ENCODE assay signal across 21 cellular contexts in genomic region chr13:76067850-76068249, GRCh38.
DNase-seq lines count a peak whose midpoint lies in the region; ATAC-seq, FAIRE-seq and TF ChIP-seq lines count a peak whose summit lies in the region.
"Had no signal": no experiment of that assay in that cellular context is flagged by ENCODE, and none has a peak within 500 bp of the region (broad histone marks: within the 10 kb centered on the region; RNA-seq: fewer than 3 reads in every experiment).

No MANE protein-coding gene starts in this region.

- TF ChIP-seq CTCF in A549 (IDR thresholded peaks at IDR 0.05) (no peak), endodermal cell (conservative IDR thresholded peaks at IDR 0.05) (no peak)

- POLR2A ChIA-PET in A549 (lab: Yijun Ruan, JAX) = no interaction called here
- POLR2A ChIA-PET in CD8-positive, alpha-beta memory T cell (lab: Charles Lee) = no interaction called here

- no peak overlapping the region for H3K9ac ChIP-seq in endodermal cell (ENCODE audit: extremely low read depth, low read length, poor library complexity, severe bottlenecking)
- H3K9ac ChIP-seq: BLaER1 had no signal

- no peaks in the 10 kb centered on the region for H3K27me3 ChIP-seq in endodermal cell (ENCODE audit: control insufficient read depth, insufficient read depth, low read length, poor library complexity, severe bottlenecking)
- H3K27me3 ChIP-seq in CD8-positive, alpha-beta memory T cell (ENCODE audit: insufficient read depth, low read length, poor library complexity, severe bottlenecking) = no peaks in the 10 kb centered on the region
- H3K27me3 ChIP-seq: BE2C, BLaER1 had no signal

- H3K4me2 ChIP-seq in A549 = no peak overlapping the region
- H3K4me2 ChIP-seq: BLaER1 had no signal

- H3K4me1 ChIP-seq in A549 = no peaks in the 10 kb centered on the region
- no peaks in the 10 kb centered on the region for H3K4me1 ChIP-seq in endodermal cell (ENCODE audit: control insufficient read depth, insufficient read depth, low read length)
- H3K4me1 ChIP-seq in CD8-positive, alpha-beta memory T cell (ENCODE audit: insufficient read depth, low read length) = no peaks in the 10 kb centered on the region
- H3K4me1 ChIP-seq: BE2C, BLaER1, Caco-2 had no signal

- peaks cover 8% of the 10 kb centered on the region for H3K36me3 Mint-ChIP-seq in endodermal cell (ENCODE audit: low read depth)
- no peaks in the 10 kb centered on the region for H3K36me3 Mint-ChIP-seq in CD8-positive, alpha-beta memory T cell
- H3K36me3 Mint-ChIP-seq: CD14-positive monocyte; CD4-positive, CD25-positive, alpha-beta regulatory T cell had no signal

- H3K4me1 Mint-ChIP-seq in endodermal cell = no peaks in the 10 kb centered on the region
- no peaks in the 10 kb centered on the region for H3K4me1 Mint-ChIP-seq in CD8-positive, alpha-beta memory T cell
- H3K4me1 Mint-ChIP-seq: CD14-positive monocyte; CD4-positive, alpha-beta memory T cell; CD4-positive, CD25-positive, alpha-beta regulatory T cell had no signal

- TF ChIP-seq EP300 in A549 (IDR thresholded peaks at IDR 0.05) = no peak

- no peak overlapping the region for H3K27ac Mint-ChIP-seq in endodermal cell
- H3K27ac Mint-ChIP-seq in CD8-positive, alpha-beta memory T cell = no peak overlapping the region
- H3K27ac Mint-ChIP-seq: CD14-positive monocyte; CD4-positive, alpha-beta memory T cell; CD4-positive, CD25-positive, alpha-beta regulatory T cell had no signal

- H3K27ac ChIP-seq in A549 (no peak overlapping the region), endodermal cell (ENCODE audit: low read depth, low read length) (no peak overlapping the region)
- H3K27ac ChIP-seq in CD8-positive, alpha-beta memory T cell (ENCODE audit: low read depth, low read length) = no peak overlapping the region
- H3K27ac ChIP-seq: 22Rv1, BLaER1 had no signal

- WGBS in A549 (ENCODE audit: missing lambda C conversion rate) = 4% methylated on average over 3 of the region's 3 CpGs
- WGBS in endodermal cell (ENCODE audit: insufficient coverage in 1 of 2, insufficient read length in 1 of 2), 2 experiments = 90% methylated on average over 3 of the region's 3 CpGs

- TF ChIP-seq POLR2A in A549 (IDR thresholded peaks at IDR 0.05; ENCODE audit: low read length) = no peak

- H3K36me3 ChIP-seq in endodermal cell (ENCODE audit: control insufficient read depth, insufficient read depth, low read length) = no peaks in the 10 kb centered on the region
- H3K36me3 ChIP-seq in CD8-positive, alpha-beta memory T cell (ENCODE audit: insufficient read depth, low read length) = no peaks in the 10 kb centered on the region
- H3K36me3 ChIP-seq: BE2C, BLaER1 had no signal

- H3K4me3 ChIP-seq in A549 (no peak overlapping the region), endodermal cell (ENCODE audit: low read length) (peak overlapping the region; percentile 35)
- no peak overlapping the region for H3K4me3 ChIP-seq in CD8-positive, alpha-beta memory T cell (ENCODE audit: low read length)
- H3K4me3 ChIP-seq: BLaER1 had no signal

- H3K9me3 ChIP-seq in A549 (no peaks in the 10 kb centered on the region), endodermal cell (ENCODE audit: control insufficient read depth, low read length) (peaks cover 34% of the 10 kb centered on the region)
- H3K9me3 ChIP-seq in CD8-positive, alpha-beta memory T cell (ENCODE audit: low read length) = no peaks in the 10 kb centered on the region
- H3K9me3 ChIP-seq: BE2C had no signal

- CTCF ChIA-PET in A549 (lab: Yijun Ruan, JAX) = no interaction called here
- CTCF ChIA-PET in CD8-positive, alpha-beta memory T cell (lab: Charles Lee) = no interaction called here

- no peak for ATAC-seq in A549

- DNase-seq in A549 (ENCODE audit: low read depth in 1 of 2, low spot score in 1 of 2) (no peak), OCI-M1 (lab: John Stamatoyannopoulos, UW) (peak; percentile 8), endodermal cell (no peak), pons (ENCODE audit: low spot score) (no peak)
- no peak for DNase-seq in CD8-positive, alpha-beta memory T cell
- DNase-seq: ACHN; BE2C; C1 segment of cervical spinal cord; Caco-2; Calu3; CD4-positive, alpha-beta memory T cell; CD4-positive, CD25-positive, alpha-beta regulatory T cell; DMS79 treated with DMSO at 0.1 percent for 48 hours; GF-D8 had no signal

- TF ChIP-seq RAD21 in A549 (conservative IDR thresholded peaks at IDR 0.05 in 1 of 2, IDR thresholded peaks at IDR 0.05 in 1 of 2) = no peak

- H3K4me3 Mint-ChIP-seq in endodermal cell = no peak overlapping the region
- H3K4me3 Mint-ChIP-seq in CD8-positive, alpha-beta memory T cell = no peak overlapping the region
- H3K4me3 Mint-ChIP-seq: CD14-positive monocyte; CD4-positive, alpha-beta memory T cell; CD4-positive, CD25-positive, alpha-beta regulatory T cell had no signal

- no peak for FAIRE-seq in A549 (lab: Jason Lieb, UNC)
- FAIRE-seq: D721Med, G401.6, GM12891, GM19239 had no signal

- H3K9me3 Mint-ChIP-seq in endodermal cell = peaks cover 55% of the 10 kb centered on the region
- peaks cover 11 to 14% (median 12%) of the 10 kb centered on the region in 5 donors for H3K9me3 Mint-ChIP-seq in CD8-positive, alpha-beta memory T cell

- H3K27me3 Mint-ChIP-seq in endodermal cell (ENCODE audit: insufficient read depth) = no peaks in the 10 kb centered on the region
- H3K27me3 Mint-ChIP-seq in CD8-positive, alpha-beta memory T cell = no peaks in the 10 kb centered on the region
- H3K27me3 Mint-ChIP-seq: CD4-positive, alpha-beta memory T cell; CD4-positive, CD25-positive, alpha-beta regulatory T cell had no signal

TF ChIP-seq in A549, 52 proteins besides CTCF, POLR2A, EP300 and RAD21:
- no peak for TF ChIP-seq TFCP2L1 (CRISPR knock-in tag; IDR thresholded peaks at IDR 0.05)
- peak; percentile 66 for TF ChIP-seq ZFP36 (IDR thresholded peaks at IDR 0.05; ENCODE audit: borderline replicate concordance, partially characterized antibody)
